Comparison of ENCODE assay signal across 2 cellular contexts in genomic region chr15:65029736-65030208, GRCh38.
TF ChIP-seq lines count a peak whose summit lies in the region.

No MANE protein-coding gene starts in this region.

TF ChIP-seq in SK-N-SH, 30 proteins besides CTCF, POLR2A, EP300 and RAD21 (continued from another document):
- TF ChIP-seq REST (IDR thresholded peaks at IDR 0.05; ENCODE audit: low read depth, low read length) (no peak), FOXM1 (IDR thresholded peaks at IDR 0.05; ENCODE audit: low read depth) (no peak), RCOR1 (IDR thresholded peaks at IDR 0.05; ENCODE audit: low read length) (no peak), GABPA (IDR thresholded peaks at IDR 0.05; ENCODE audit: low read depth) (no peak), YY1 (IDR thresholded peaks at IDR 0.05; ENCODE audit: low read depth) (no peak), TEAD4 (IDR thresholded peaks at IDR 0.05; ENCODE audit: borderline replicate concordance, insufficient read depth) (no peak), FOXJ3 (CRISPR knock-in tag; IDR thresholded peaks at IDR 0.05) (no peak), TCF12 (IDR thresholded peaks at IDR 0.05) (no peak), EZH2phosphoT487 (IDR thresholded peaks at IDR 0.05; ENCODE audit: borderline replicate concordance, low read depth) (no peak), TAF1 (IDR thresholded peaks at IDR 0.05; ENCODE audit: borderline replicate concordance, low read depth, low read length) (no peak), NFIC (IDR thresholded peaks at IDR 0.05; ENCODE audit: borderline replicate concordance) (no peak), IRF3 (IDR thresholded peaks at IDR 0.05; ENCODE audit: low read depth, low read length) (no peak), RXRA (IDR thresholded peaks at IDR 0.05; ENCODE audit: borderline replicate concordance, low read depth) (no peak), FOSL2 (IDR thresholded peaks at IDR 0.05; ENCODE audit: borderline replicate concordance, low read depth) (no peak), RFX5 (IDR thresholded peaks at IDR 0.05; ENCODE audit: low read length) (no peak), GATA2 (CRISPR knock-in tag; IDR thresholded peaks at IDR 0.05) (no peak)
- TF ChIP-seq, protein P1, sequence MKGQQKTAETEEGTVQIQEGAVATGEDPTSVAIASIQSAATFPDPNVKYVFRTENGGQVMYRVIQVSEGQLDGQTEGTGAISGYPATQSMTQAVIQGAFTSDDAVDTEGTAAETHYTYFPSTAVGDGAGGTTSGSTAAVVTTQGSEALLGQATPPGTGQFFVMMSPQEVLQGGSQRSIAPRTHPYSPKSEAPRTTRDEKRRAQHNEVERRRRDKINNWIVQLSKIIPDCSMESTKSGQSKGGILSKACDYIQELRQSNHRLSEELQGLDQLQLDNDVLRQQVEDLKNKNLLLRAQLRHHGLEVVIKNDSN (IDR thresholded peaks at IDR 0.05; ENCODE audit: borderline replicate concordance, low read depth) = no peak

TF ChIP-seq in SK-N-SH treated with all-trans-retinoic acid at 6 μM for 48 hours, 23 proteins besides CTCF, POLR2A, EP300 and RAD21 (continued from another document):
- TF ChIP-seq TCF4 (CRISPR knock-in tag; IDR thresholded peaks at IDR 0.05; ENCODE audit: borderline replicate concordance) (no peak), TOX (CRISPR knock-in tag; IDR thresholded peaks at IDR 0.05; ENCODE audit: borderline replicate concordance) (no peak), ZNF70 (CRISPR knock-in tag; IDR thresholded peaks at IDR 0.05) (no peak), RARB (CRISPR knock-in tag; IDR thresholded peaks at IDR 0.05) (no peak), CREB5 (CRISPR knock-in tag; IDR thresholded peaks at IDR 0.05; ENCODE audit: low read depth) (no peak), BACH2 (CRISPR knock-in tag; IDR thresholded peaks at IDR 0.05; ENCODE audit: borderline replicate concordance) (no peak), ZC3H10 (CRISPR knock-in tag; IDR thresholded peaks at IDR 0.05) (no peak), ARNTL (CRISPR knock-in tag; IDR thresholded peaks at IDR 0.05; ENCODE audit: borderline replicate concordance, low read depth) (no peak), ZFP3 (CRISPR knock-in tag; IDR thresholded peaks at IDR 0.05) (no peak), ZNF565 (CRISPR knock-in tag; conservative IDR thresholded peaks at IDR 0.05; ENCODE audit: low read depth) (no peak)
- TF ChIP-seq, protein P2, sequence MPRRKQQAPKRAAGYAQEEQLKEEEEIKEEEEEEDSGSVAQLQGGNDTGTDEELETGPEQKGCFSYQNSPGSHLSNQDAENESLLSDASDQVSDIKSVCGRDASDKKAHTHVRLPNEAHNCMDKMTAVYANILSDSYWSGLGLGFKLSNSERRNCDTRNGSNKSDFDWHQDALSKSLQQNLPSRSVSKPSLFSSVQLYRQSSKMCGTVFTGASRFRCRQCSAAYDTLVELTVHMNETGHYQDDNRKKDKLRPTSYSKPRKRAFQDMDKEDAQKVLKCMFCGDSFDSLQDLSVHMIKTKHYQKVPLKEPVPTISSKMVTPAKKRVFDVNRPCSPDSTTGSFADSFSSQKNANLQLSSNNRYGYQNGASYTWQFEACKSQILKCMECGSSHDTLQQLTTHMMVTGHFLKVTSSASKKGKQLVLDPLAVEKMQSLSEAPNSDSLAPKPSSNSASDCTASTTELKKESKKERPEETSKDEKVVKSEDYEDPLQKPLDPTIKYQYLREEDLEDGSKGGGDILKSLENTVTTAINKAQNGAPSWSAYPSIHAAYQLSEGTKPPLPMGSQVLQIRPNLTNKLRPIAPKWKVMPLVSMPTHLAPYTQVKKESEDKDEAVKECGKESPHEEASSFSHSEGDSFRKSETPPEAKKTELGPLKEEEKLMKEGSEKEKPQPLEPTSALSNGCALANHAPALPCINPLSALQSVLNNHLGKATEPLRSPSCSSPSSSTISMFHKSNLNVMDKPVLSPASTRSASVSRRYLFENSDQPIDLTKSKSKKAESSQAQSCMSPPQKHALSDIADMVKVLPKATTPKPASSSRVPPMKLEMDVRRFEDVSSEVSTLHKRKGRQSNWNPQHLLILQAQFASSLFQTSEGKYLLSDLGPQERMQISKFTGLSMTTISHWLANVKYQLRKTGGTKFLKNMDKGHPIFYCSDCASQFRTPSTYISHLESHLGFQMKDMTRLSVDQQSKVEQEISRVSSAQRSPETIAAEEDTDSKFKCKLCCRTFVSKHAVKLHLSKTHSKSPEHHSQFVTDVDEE (CRISPR knock-in tag; IDR thresholded peaks at IDR 0.05) = no peak
